ENCODE assay signal across 8 cellular contexts in genomic region chr2:111367876-111368639, GRCh38.
DNase-seq lines count a peak whose midpoint lies in the region; ATAC-seq, FAIRE-seq and TF ChIP-seq lines count a peak whose summit lies in the region.
"Not testable (repeated sequence)": the region's sequence is repeated elsewhere in the genome, so short reads cannot be mapped to it uniquely, and the experiment has no call there.

No MANE protein-coding gene starts in this region.

- peak; percentile 59 for ATAC-seq in HG02610 (IDR thresholded peaks at IDR 0.05; ENCODE audit: unreplicated experiment)
- ATAC-seq in Right ventricle myocardium inferior = peak; percentile 31

- DNase-seq in A172 (ENCODE audit: low spot score) (peak; percentile 11), non-pigmented ciliary epithelial cell (ENCODE audit: low read depth) (peak; percentile 22)
- not testable (repeated sequence) for DNase-seq in GM12891 (ENCODE audit: insufficient read length, low spot score); HTR-8/SVneo (ENCODE audit: insufficient read length, low spot score); chondrocyte (ENCODE audit: low spot score); Right ventricle myocardium inferior (ENCODE audit: missing footprints)
- DNase-seq in activated CD4-positive, alpha-beta T cell treated with anti-CD3 and anti-CD28 coated beads, Interleukin-2, amount 10 ng/mL, durations not matched to agents 24 days and 14 days = peak; percentile 21

- H3K27me3 Mint-ChIP-seq in activated CD4-positive, alpha-beta T cell treated with anti-CD3 and anti-CD28 coated beads, Interleukin-2, amount 10 ng/mL, durations not matched to agents 24 days and 14 days; chondrocyte (ENCODE audit: low read depth): not testable (repeated sequence)

- not testable (repeated sequence) for H3K9me3 Mint-ChIP-seq in activated CD4-positive, alpha-beta T cell treated with anti-CD3 and anti-CD28 coated beads, Interleukin-2, amount 10 ng/mL, durations not matched to agents 24 days and 14 days; chondrocyte (ENCODE audit: low read depth)

- not testable (repeated sequence) for H3K27ac Mint-ChIP-seq in activated CD4-positive, alpha-beta T cell treated with anti-CD3 and anti-CD28 coated beads, Interleukin-2, amount 10 ng/mL, durations not matched to agents 24 days and 14 days
- H3K27ac Mint-ChIP-seq in chondrocyte (ENCODE audit: unreplicated experiment) = peak overlapping the region; percentile 63

- not testable (repeated sequence) for TF ChIP-seq POLR2A in GM12891 (IDR thresholded peaks at IDR 0.05; ENCODE audit: low read depth, low read length)

- peak; percentile 40 for FAIRE-seq in GM12891 (lab: Jason Lieb, UNC)
- peak; percentile 13 for FAIRE-seq in HTR-8/SVneo (lab: Jason Lieb, UNC)

- intact Hi-C loops in activated CD4-positive, alpha-beta T cell treated with anti-CD3 and anti-CD28 coated beads, Interleukin-2, amount 10 ng/mL, durations not matched to agents 24 days and 14 days (cut with micrococcal nuclease); Right ventricle myocardium inferior (cut with DNase I): not testable (repeated sequence)

- H3K36me3 Mint-ChIP-seq in activated CD4-positive, alpha-beta T cell treated with anti-CD3 and anti-CD28 coated beads, Interleukin-2, amount 10 ng/mL, durations not matched to agents 24 days and 14 days (ENCODE audit: low read depth); chondrocyte (ENCODE audit: low read depth): not testable (repeated sequence)

- not testable (repeated sequence) for TF ChIP-seq CTCF in chondrocyte (IDR thresholded peaks at IDR 0.05)

- H3K4me1 Mint-ChIP-seq in activated CD4-positive, alpha-beta T cell treated with anti-CD3 and anti-CD28 coated beads, Interleukin-2, amount 10 ng/mL, durations not matched to agents 24 days and 14 days = not testable (repeated sequence)
- H3K4me1 Mint-ChIP-seq in chondrocyte (ENCODE audit: low read depth) = peaks cover 15% of the 10 kb centered on the region

- not testable (repeated sequence) for H3K4me3 Mint-ChIP-seq in activated CD4-positive, alpha-beta T cell treated with anti-CD3 and anti-CD28 coated beads, Interleukin-2, amount 10 ng/mL, durations not matched to agents 24 days and 14 days; chondrocyte (ENCODE audit: unreplicated experiment)
